Comparison of ENCODE assay signal across 22 cellular contexts in the genomic region with DNA sequence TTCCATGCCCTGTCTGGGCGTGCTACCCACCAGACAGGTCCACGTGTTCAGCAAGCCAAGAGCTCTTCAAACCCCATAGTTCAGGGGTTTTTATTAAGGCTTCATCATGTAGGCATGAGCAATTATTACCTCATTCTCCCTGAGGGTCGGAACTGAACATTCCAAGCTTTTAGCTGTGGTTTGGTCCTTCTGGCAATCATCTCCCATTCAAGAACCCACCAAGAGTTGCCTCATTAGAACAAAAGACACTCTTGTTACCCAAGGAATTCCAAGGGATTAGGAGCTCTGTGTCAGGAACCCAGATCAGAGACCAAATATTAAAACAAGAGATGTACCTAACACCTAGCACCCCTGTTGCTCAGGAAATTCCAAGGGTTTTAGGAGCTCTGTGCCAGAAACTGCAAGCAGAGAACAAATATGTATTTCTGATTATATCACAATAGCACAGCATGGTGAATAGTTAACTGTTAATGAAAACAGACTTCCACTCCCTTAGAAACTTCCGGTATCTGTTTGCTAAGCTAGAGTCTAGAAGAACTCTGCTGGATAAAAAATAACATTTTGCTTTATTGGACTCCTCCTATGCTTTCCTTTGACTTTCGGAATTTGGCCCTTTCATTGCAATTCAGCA.
DNase-seq lines count a peak whose midpoint lies in the region; ATAC-seq and TF ChIP-seq lines count a peak whose summit lies in the region.
"Had no signal": no experiment of that assay in that cellular context is flagged by ENCODE, and none has a peak within 500 bp of the region (broad histone marks: within the 10 kb centered on the region; RNA-seq: fewer than 3 reads in every experiment).

No MANE protein-coding gene starts in this region.

- H3K9ac ChIP-seq in mesendoderm (ENCODE audit: low read length): no peak overlapping the region

- ATAC-seq in HG02884 (IDR thresholded peaks at IDR 0.05; ENCODE audit: unreplicated experiment): no peak
- no peak for ATAC-seq in HG03442 (IDR thresholded peaks at IDR 0.05; ENCODE audit: unreplicated experiment)
- ATAC-seq: activated CD8-positive, alpha-beta T cell treated with anti-CD3 and anti-CD28 coated beads for 36 hours; effector memory CD8-positive, alpha-beta T cell; left cardiac atrium; pancreas; T-cell had no signal

- H3K4ac ChIP-seq in mesendoderm (ENCODE audit: low read depth, low read length): no peak overlapping the region

- TF ChIP-seq POLR2A in lower leg skin (IDR thresholded peaks at IDR 0.05): no peak

- H3K4me1 ChIP-seq in mesendoderm (ENCODE audit: control insufficient read depth, low read depth, low read length): peaks cover 2% of the 10 kb centered on the region
- H3K4me1 ChIP-seq: pancreas had no signal

- no peak overlapping the region for H4K8ac ChIP-seq in mesendoderm (ENCODE audit: low read depth, low read length)

- H3K36me3 ChIP-seq in mesendoderm (ENCODE audit: control insufficient read depth, insufficient read depth, low read length): no peaks in the 10 kb centered on the region
- H3K36me3 ChIP-seq: pancreas had no signal

- no peak overlapping the region for H4K5ac ChIP-seq in mesendoderm (ENCODE audit: low read length)

- no CpG with 5 or more reads among the region's 5 CpGs for WGBS in mesendoderm (ENCODE audit: extremely low coverage, insufficient coverage, low lambda C conversion rate)
- WGBS in lower leg skin, 2 donors: 63 to 68% methylated on average over 5 of the region's 5 CpGs

- POLR2A ChIA-PET in RWPE1 (lab: Yijun Ruan, JAX; ENCODE audit: low non-redundant PET): no interaction called here

- no peak overlapping the region for H2BK15ac ChIP-seq in mesendoderm (replicated peaks; ENCODE audit: low read depth)

- intact Hi-C loops in lower leg skin (cut with DNase I; ENCODE audit: low total_unique reads): no loop called here

- no peak overlapping the region for H2BK5ac ChIP-seq in mesendoderm (ENCODE audit: low read length)

- H3K23ac ChIP-seq in mesendoderm (ENCODE audit: low read length): no peak overlapping the region

- peak; percentile 54 for DNase-seq in ELR (ENCODE audit: low read depth)
- peak; percentile 68 for DNase-seq in RWPE1 (ENCODE audit: low spot score)
- peak; percentile 50 for DNase-seq in cerebellar cortex (ENCODE audit: low spot score)
- DNase-seq in mesendoderm: peak; percentile 47
- DNase-seq in DMS53 treated with DMSO at 0.1 percent for 48 hours (lab: John Stamatoyannopoulos, UW; ENCODE audit: unreplicated experiment): no peak
- no peak for DNase-seq in lower leg skin (ENCODE audit: low spot score in 2 of 2)
- DNase-seq: activated CD8-positive, alpha-beta T cell treated with anti-CD3 and anti-CD28 coated beads for 36 hours; activated naive CD8-positive, alpha-beta T cell treated with anti-CD3 and anti-CD28 coated beads for 36 hours; activated T-cell treated with anti-CD3 and anti-CD28 coated beads, Interleukin-2, amount 50 U/mL, for 48 hours; CD4-positive, alpha-beta memory T cell; effector memory CD8-positive, alpha-beta T cell; hippocampal formation; KBM-7; left cardiac atrium; NCI-H1092 treated with DMSO at 0.1 percent for 48 hours; NK-92 treated with Interleukin-12 subunit alpha and Interleukin-12 subunit beta, amount 100 ng/mL, for 24 hours; pancreas; T-cell had no signal

- no peaks in the 10 kb centered on the region for H3K79me1 ChIP-seq in mesendoderm (ENCODE audit: low read length)

- H3K4me3 ChIP-seq in mesendoderm (ENCODE audit: low read length) (no peak overlapping the region), lower leg skin (ENCODE audit: low read depth, poor library complexity, severe bottlenecking) (no peak overlapping the region)
- H3K4me3 ChIP-seq: pancreas, smooth muscle cell had no signal

- H3K4me2 ChIP-seq in mesendoderm (ENCODE audit: low read length): no peak overlapping the region
- H3K4me2 ChIP-seq: smooth muscle cell had no signal

- no peaks in the 10 kb centered on the region for H3K27me3 ChIP-seq in mesendoderm (ENCODE audit: insufficient read depth, low read length, poor library complexity)
- H3K27me3 ChIP-seq: pancreas had no signal

- no peak overlapping the region for H2BK120ac ChIP-seq in mesendoderm (ENCODE audit: low read depth, low read length)

- no peak overlapping the region for H2AK5ac ChIP-seq in mesendoderm (ENCODE audit: low read length)

- no peak overlapping the region for H3K56ac ChIP-seq in mesendoderm (ENCODE audit: low read length)

- H3K79me2 ChIP-seq in mesendoderm (ENCODE audit: control insufficient read depth, insufficient read depth, low read length): no peaks in the 10 kb centered on the region

- peak overlapping the region; percentile 85 for H3K18ac ChIP-seq in mesendoderm (ENCODE audit: low read length)

- H3K27ac ChIP-seq in RWPE1 (no peak overlapping the region), mesendoderm (ENCODE audit: low read depth, low read length) (peak overlapping the region; percentile 52)
- H3K27ac ChIP-seq: HL-60, pancreas had no signal

- CTCF ChIA-PET in RWPE1 (lab: Yijun Ruan, JAX): no interaction called here

- TF ChIP-seq CTCF in RWPE1 (conservative IDR thresholded peaks at IDR 0.05; ENCODE audit: low read depth) (no peak), lower leg skin (IDR thresholded peaks at IDR 0.05) (no peak)

Comparison
In these comparisons a context has a peak if more than half of its experiments do, and no peak if none do; other contexts are left out.
1. DNase-seq: peak in ELR (single experiment), RWPE1 (single experiment), cerebellar cortex (single experiment) and mesendoderm (single experiment); none in DMS53 treated with DMSO at 0.1 percent for 48 hours (single experiment) and lower leg skin (0 of 2).